ENCODE assay signal across 18 cellular contexts in the genomic region with DNA sequence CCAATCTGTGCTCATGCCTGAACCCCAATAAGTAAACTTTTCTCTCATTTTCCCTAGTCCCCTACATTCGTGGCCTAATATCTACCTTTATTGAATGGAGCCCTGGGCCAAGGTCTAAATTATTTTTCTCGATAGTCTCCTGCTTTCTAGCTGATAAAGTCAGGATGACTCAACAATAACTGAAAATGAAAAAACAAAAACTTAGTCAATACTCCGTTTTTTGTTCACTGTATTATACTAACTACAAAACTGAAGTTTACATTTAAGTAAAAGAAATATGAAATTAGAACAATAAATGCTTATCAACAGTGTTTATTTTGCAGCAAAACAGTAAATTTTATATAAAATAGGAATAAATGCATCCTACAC. TPM values are rescaled to one million over a fixed set of nuclear protein-coding genes. Genes with fewer than 3 reads are reported as not detected.
"Had no signal": no experiment of that assay in that cellular context is flagged by ENCODE, and none has a peak within 500 bp of the region (broad histone marks: within the 10 kb centered on the region; RNA-seq: fewer than 3 reads in every experiment).

No MANE protein-coding gene starts in this region.

- H3K27ac ChIP-seq: hepatocyte, left ventricle myocardium inferior, neural progenitor cell, vagina had no signal

- H3K79me2 ChIP-seq: hepatocyte had no signal

- DNase-seq: activated CD4-positive, alpha-beta T cell treated with anti-CD3 and anti-CD28 coated beads, Interleukin-2, amount 50 U/mL, for 4 hours; activated naive CD8-positive, alpha-beta T cell treated with anti-CD3 and anti-CD28 coated beads, Interleukin-2, amount 10 ng/mL, durations not matched to agents 7 days and 5 days; activated T-cell treated with anti-CD3 and anti-CD28 coated beads, Interleukin-2, amount 50 U/mL, for 4 hours; cortex of kidney; effector memory CD8-positive, alpha-beta T cell; kidney; left ventricle myocardium inferior; mesendoderm; retina; stimulated activated CD4-positive, alpha-beta T cell treated with anti-CD3 and anti-CD28 coated beads, Interleukin-15, amount 100 ng/mL, for 24 hours; stimulated activated CD4-positive, alpha-beta T cell treated with anti-CD3 and anti-CD28 coated beads, Interleukin-4, amount 100 ng/mL, for 24 hours had no signal

- H2AFZ ChIP-seq: hepatocyte had no signal

- H3K27me3 ChIP-seq: hepatocyte, neural progenitor cell, tibial nerve, vagina had no signal

- H3K36me3 ChIP-seq: left ventricle myocardium inferior, neural progenitor cell, vagina had no signal

- H3K4me1 ChIP-seq: left ventricle myocardium inferior, neural progenitor cell, vagina had no signal

- H3K9me3 ChIP-seq: left ventricle myocardium inferior, tibial nerve, vagina had no signal

- ATAC-seq: activated CD4-positive, CD25-positive, alpha-beta regulatory T cell treated with anti-CD3 and anti-CD28 coated beads, Interleukin-2, amount 50 U/mL, for 24 hours; effector memory CD8-positive, alpha-beta T cell had no signal

- FAIRE-seq: kidney had no signal

- H3K9ac ChIP-seq: neural progenitor cell had no signal

- H3K4me3 ChIP-seq: hepatocyte, left ventricle myocardium inferior, neural progenitor cell, tibial nerve, vagina had no signal

- H3K27ac Mint-ChIP-seq: activated naive CD8-positive, alpha-beta T cell treated with anti-CD3 and anti-CD28 coated beads, Interleukin-2, amount 10 ng/mL, durations not matched to agents 7 days and 5 days; neural progenitor cell; T-helper 2 cell treated with Interferon-gamma antibody and Interleukin-4, amounts not matched to agents 5 μg/mL and 100 μg/mL, for 36 hours had no signal

- H3K36me3 Mint-ChIP-seq: activated naive CD8-positive, alpha-beta T cell treated with anti-CD3 and anti-CD28 coated beads, Interleukin-2, amount 10 ng/mL, durations not matched to agents 7 days and 5 days; neural progenitor cell had no signal

- H3K4me2 ChIP-seq: hepatocyte, neural progenitor cell had no signal

- H3K4me1 Mint-ChIP-seq: central memory CD8-positive, alpha-beta T cell; neural progenitor cell had no signal

- H3K4me3 Mint-ChIP-seq: activated naive CD8-positive, alpha-beta T cell treated with anti-CD3 and anti-CD28 coated beads, Interleukin-2, amount 10 ng/mL, durations not matched to agents 7 days and 5 days; activated T-cell treated with anti-CD3 and anti-CD28 coated beads, Interleukin-2, amount 50 U/mL, for 4 hours; central memory CD8-positive, alpha-beta T cell; effector memory CD8-positive, alpha-beta T cell; neural progenitor cell; T-helper 2 cell treated with Interferon-gamma antibody and Interleukin-4, amounts not matched to agents 5 μg/mL and 100 μg/mL, for 36 hours had no signal

- H3K9me3 Mint-ChIP-seq: activated naive CD8-positive, alpha-beta T cell treated with anti-CD3 and anti-CD28 coated beads, Interleukin-2, amount 10 ng/mL, durations not matched to agents 7 days and 5 days; activated T-cell treated with anti-CD3 and anti-CD28 coated beads, Interleukin-2, amount 50 U/mL, for 4 hours; central memory CD8-positive, alpha-beta T cell; effector memory CD8-positive, alpha-beta T cell; neural progenitor cell; T-helper 2 cell treated with Interferon-gamma antibody and Interleukin-4, amounts not matched to agents 5 μg/mL and 100 μg/mL, for 36 hours had no signal

RNA-seq across cellular contexts. Expression of a gene that starts 32.2 kb away (rescaled TPM):
- total RNA-seq: activated naive CD8-positive, alpha-beta T cell treated with anti-CD3 and anti-CD28 coated beads, Interleukin-2, amount 10 ng/mL, durations not matched to agents 7 days and 5 days had no signal
